In the genomic region with DNA sequence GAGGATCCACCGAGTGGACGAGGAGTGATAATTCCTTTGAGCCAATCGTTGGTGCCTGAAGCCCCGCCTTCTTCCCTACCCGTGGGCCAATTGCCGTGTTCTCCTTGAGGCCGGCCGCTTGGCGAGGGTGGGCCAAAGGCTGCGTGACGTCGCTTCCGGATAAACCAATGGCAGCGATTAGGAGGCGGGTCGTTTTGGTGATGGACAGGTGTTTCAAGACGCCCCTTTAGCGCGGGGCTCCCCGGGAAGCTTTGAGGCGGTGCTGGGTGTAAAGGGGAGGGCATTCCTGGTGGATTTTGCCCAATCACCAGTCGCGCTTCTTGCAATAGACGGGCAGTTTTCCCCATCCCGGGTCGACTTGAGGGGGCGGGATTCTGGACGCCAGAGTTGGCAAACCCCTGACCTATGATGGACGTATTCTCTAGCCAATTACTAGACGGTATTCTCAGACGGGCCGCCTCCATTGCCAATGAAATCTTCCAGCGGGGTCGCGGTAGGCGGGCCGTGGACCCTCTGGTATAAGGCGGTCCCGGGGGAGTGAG, we compare ENCODE assay signal across 8 cellular contexts.
DNase-seq lines count a peak whose midpoint lies in the region; ATAC-seq lines count a peak whose summit lies in the region.

No MANE protein-coding gene starts in this region.

- DNase-seq in NCI-H226 (peak; percentile 98), inferior parietal cortex (ENCODE audit: extremely low spot score) (peak; percentile 100), smooth muscle cell of the brain vasculature (ENCODE audit: low read depth, low spot score) (peak; percentile 100)
- peak; percentile 93 to 96 (median 94) for DNase-seq in activated CD4-positive, CD25-positive, alpha-beta regulatory T cell (lab: John Stamatoyannopoulos, UW)
- peak; percentile 98 for DNase-seq in central memory CD4-positive, alpha-beta T cell

- peaks cover 34% of the 10 kb centered on the region for H3K79me2 ChIP-seq in ACC112 (ENCODE audit: control insufficient read depth, insufficient read depth, low read length, unreplicated experiment)

- peak; percentile 72 for ATAC-seq in GM18907 (IDR thresholded peaks at IDR 0.05; ENCODE audit: unreplicated experiment)
- ATAC-seq in HG03196 (IDR thresholded peaks at IDR 0.05; ENCODE audit: unreplicated experiment) = peak; percentile 64

- no peaks in the 10 kb centered on the region for H3K27me3 ChIP-seq in ACC112 (ENCODE audit: insufficient read depth, low read length)

- no peak overlapping the region for H2AFZ ChIP-seq in ACC112 (ENCODE audit: low read length, unreplicated experiment)

- no peaks in the 10 kb centered on the region for H3K36me3 ChIP-seq in ACC112 (ENCODE audit: insufficient read depth, low read length)

- peak overlapping the region; percentile 83 for H3K27ac ChIP-seq in ACC112 (ENCODE audit: low read depth, low read length)

- H3K4me3 ChIP-seq in ACC112 (ENCODE audit: low read depth, low read length) = peak overlapping the region; percentile 94

- peaks cover 19% of the 10 kb centered on the region for H3K4me1 ChIP-seq in ACC112 (ENCODE audit: control insufficient read depth, insufficient read depth, low read length, unreplicated experiment)

Comparison
In these comparisons a context has a peak if more than half of its experiments do, and no peak if none do; other contexts are left out.
1. Peak in every context shown above with its lines: DNase-seq, ATAC-seq, H3K4me3 ChIP-seq and H3K27ac ChIP-seq.